Comparison of ENCODE assay signal across 18 cellular contexts in genomic region chr5:150570333-150570732, GRCh38.
A peak's percentile ranks its signal among the peaks of the same experiment; 100 is the strongest.
DNase-seq lines count a peak whose midpoint lies in the region; ATAC-seq and TF ChIP-seq lines count a peak whose summit lies in the region.
"Had no signal": no experiment of that assay in that cellular context is flagged by ENCODE, and none has a peak within 500 bp of the region (broad histone marks: within the 10 kb centered on the region; RNA-seq: fewer than 3 reads in every experiment).

No MANE protein-coding gene starts in this region.

- DNase-seq in natural killer cell treated with Interleukin-12 subunit alpha and Interleukin-12 subunit beta and Interleukin-15 and Interleukin-18, amount 100 ng/mL, for 72 hours (ENCODE audit: low spot score) = peak; percentile 25
- DNase-seq in natural killer cell = no peak
- DNase-seq in endodermal cell = peak; percentile 32
- DNase-seq in neuronal stem cell (ENCODE audit: low spot score) = no peak
- DNase-seq in NCI-H1048 (lab: John Stamatoyannopoulos, UW) = no peak
- no peak for DNase-seq in foreskin melanocyte
- no peak for DNase-seq in CD8-positive, alpha-beta memory T cell
- DNase-seq: CD4-positive, CD25-positive, alpha-beta regulatory T cell; NCI-H1092; NCI-H1417 treated with DMSO at 0.1 percent for 48 hours; NCI-H1694 treated with DMSO at 0.1 percent for 48 hours; NCI-H2081; NCI-H226; NCI-H524 treated with DMSO at 0.1 percent for 48 hours; NCI-H774 had no signal

- H3K4me3 Mint-ChIP-seq in natural killer cell treated with Interleukin-12 subunit alpha and Interleukin-12 subunit beta and Interleukin-15 and Interleukin-18, amount 100 ng/mL, for 72 hours = no peak overlapping the region
- H3K4me3 Mint-ChIP-seq in natural killer cell (no peak overlapping the region), endodermal cell (no peak overlapping the region)
- no peak overlapping the region for H3K4me3 Mint-ChIP-seq in CD8-positive, alpha-beta memory T cell
- H3K4me3 Mint-ChIP-seq: CD4-positive, CD25-positive, alpha-beta regulatory T cell had no signal

- no peak overlapping the region for H3K23ac ChIP-seq in neuronal stem cell (ENCODE audit: low read depth, low read length, poor library complexity)

- H2BK5ac ChIP-seq in neuronal stem cell (ENCODE audit: low read length) = no peak overlapping the region

- H4K91ac ChIP-seq in neuronal stem cell (ENCODE audit: low read depth, low read length, poor library complexity) = peak overlapping the region; percentile 59

- no peak overlapping the region for H3K27ac Mint-ChIP-seq in natural killer cell treated with Interleukin-12 subunit alpha and Interleukin-12 subunit beta and Interleukin-15 and Interleukin-18, amount 100 ng/mL, for 72 hours
- no peak overlapping the region for H3K27ac Mint-ChIP-seq in natural killer cell
- H3K27ac Mint-ChIP-seq in endodermal cell = no peak overlapping the region
- H3K27ac Mint-ChIP-seq in CD8-positive, alpha-beta memory T cell = peak overlapping the region in 1 of 8 donors; percentile 77
- H3K27ac Mint-ChIP-seq: CD4-positive, CD25-positive, alpha-beta regulatory T cell had no signal

- no peak overlapping the region for H3K14ac ChIP-seq in neuronal stem cell (ENCODE audit: low read length)

- no peaks in the 10 kb centered on the region for H3K27me3 ChIP-seq in endodermal cell (ENCODE audit: control insufficient read depth, insufficient read depth, low read length, poor library complexity, severe bottlenecking)
- H3K27me3 ChIP-seq in neuronal stem cell (ENCODE audit: control insufficient read depth in 3 of 3, insufficient read depth in 3 of 3, low read depth in 1 of 3, low read length in 3 of 3) = peaks cover 0 to 5% (median 0%) of the 10 kb centered on the region in 3 experiments
- no peaks in the 10 kb centered on the region for H3K27me3 ChIP-seq in CD8-positive, alpha-beta memory T cell (ENCODE audit: insufficient read depth, low read length, poor library complexity, severe bottlenecking)
- H3K27me3 ChIP-seq: BLaER1, SJSA1 had no signal

- H3K4me1 ChIP-seq in endodermal cell (ENCODE audit: control insufficient read depth, insufficient read depth, low read length) (no peaks in the 10 kb centered on the region), neuronal stem cell (ENCODE audit: control insufficient read depth in 2 of 2, insufficient read depth in 1 of 2, low read depth in 1 of 2, low read length in 2 of 2) (peaks cover 0 to 1% of the 10 kb centered on the region in 2 donors)
- H3K4me1 ChIP-seq in CD8-positive, alpha-beta memory T cell (ENCODE audit: insufficient read depth, low read length) = no peaks in the 10 kb centered on the region
- H3K4me1 ChIP-seq: BLaER1 had no signal

- H3K4me3 ChIP-seq in endodermal cell (ENCODE audit: low read length) (no peak overlapping the region), neuronal stem cell (ENCODE audit: low read length in 2 of 2) (no peak overlapping the region)
- no peak overlapping the region for H3K4me3 ChIP-seq in CD8-positive, alpha-beta memory T cell (ENCODE audit: low read length)
- H3K4me3 ChIP-seq: BLaER1, SJSA1 had no signal

- POLR2A ChIA-PET in CD8-positive, alpha-beta memory T cell (lab: Charles Lee) = no interaction called here

- H3K36me3 Mint-ChIP-seq in natural killer cell treated with Interleukin-12 subunit alpha and Interleukin-12 subunit beta and Interleukin-15 and Interleukin-18, amount 100 ng/mL, for 72 hours = no peaks in the 10 kb centered on the region
- no peaks in the 10 kb centered on the region for H3K36me3 Mint-ChIP-seq in natural killer cell
- H3K36me3 Mint-ChIP-seq in endodermal cell (ENCODE audit: low read depth) = no peaks in the 10 kb centered on the region
- H3K36me3 Mint-ChIP-seq in CD8-positive, alpha-beta memory T cell = no peaks in the 10 kb centered on the region
- H3K36me3 Mint-ChIP-seq: CD4-positive, CD25-positive, alpha-beta regulatory T cell had no signal

- H3K9me3 ChIP-seq in endodermal cell (ENCODE audit: control insufficient read depth, low read length) (no peaks in the 10 kb centered on the region), neuronal stem cell (replicated peaks in 1 of 2; ENCODE audit: control insufficient read depth in 2 of 2, insufficient read depth in 1 of 2, low read depth in 1 of 2, low read length in 2 of 2) (no peaks in the 10 kb centered on the region)
- H3K9me3 ChIP-seq in CD8-positive, alpha-beta memory T cell (ENCODE audit: low read length) = no peaks in the 10 kb centered on the region
- H3K9me3 ChIP-seq: BLaER1, SJSA1 had no signal

- H3K27ac ChIP-seq in endodermal cell (ENCODE audit: low read depth, low read length) (no peak overlapping the region), neuronal stem cell (replicated peaks; ENCODE audit: low read length) (no peak overlapping the region)
- no peak overlapping the region for H3K27ac ChIP-seq in CD8-positive, alpha-beta memory T cell (ENCODE audit: low read depth, low read length)
- H3K27ac ChIP-seq: BLaER1, HL-60, SJSA1 had no signal

- 63 to 86% methylated on average over 1 to 7 of the region's 7 CpGs for WGBS in endodermal cell (ENCODE audit: insufficient coverage in 1 of 2, insufficient read length in 1 of 2), 2 experiments
- WGBS in neuronal stem cell (ENCODE audit: extremely low coverage in 2 of 2, insufficient read length in 2 of 2, insufficient replicate concordance in 1 of 2), 2 donors = no CpG with 5 or more reads among the region's 7 CpGs

- H2AK5ac ChIP-seq in neuronal stem cell (ENCODE audit: low read depth, low read length) = peak overlapping the region; percentile 41

- intact Hi-C loops in natural killer cell (cut with micrococcal nuclease) = no loop called here

- no peak overlapping the region for H2BK120ac ChIP-seq in neuronal stem cell (ENCODE audit: low read depth, low read length)

- no peaks in the 10 kb centered on the region for H3K9me3 Mint-ChIP-seq in natural killer cell treated with Interleukin-12 subunit alpha and Interleukin-12 subunit beta and Interleukin-15 and Interleukin-18, amount 100 ng/mL, for 72 hours
- H3K9me3 Mint-ChIP-seq in natural killer cell (no peaks in the 10 kb centered on the region), endodermal cell (no peaks in the 10 kb centered on the region)
- no peaks in the 10 kb centered on the region for H3K9me3 Mint-ChIP-seq in CD8-positive, alpha-beta memory T cell

- no peak overlapping the region for H3K4ac ChIP-seq in neuronal stem cell (ENCODE audit: low read length)

- H3K27me3 Mint-ChIP-seq in natural killer cell treated with Interleukin-12 subunit alpha and Interleukin-12 subunit beta and Interleukin-15 and Interleukin-18, amount 100 ng/mL, for 72 hours = no peaks in the 10 kb centered on the region
- no peaks in the 10 kb centered on the region for H3K27me3 Mint-ChIP-seq in natural killer cell (ENCODE audit: low read depth in 2 of 2)
- no peaks in the 10 kb centered on the region for H3K27me3 Mint-ChIP-seq in endodermal cell (ENCODE audit: insufficient read depth)
- peaks cover 0 to 3% of the 10 kb centered on the region in 2 donors for H3K27me3 Mint-ChIP-seq in CD8-positive, alpha-beta memory T cell

- H3K36me3 ChIP-seq in endodermal cell (ENCODE audit: control insufficient read depth, insufficient read depth, low read length) (no peaks in the 10 kb centered on the region), neuronal stem cell (replicated peaks in 1 of 2; ENCODE audit: control insufficient read depth in 2 of 2, insufficient read depth in 2 of 2, low read length in 2 of 2) (no peaks in the 10 kb centered on the region)
- no peaks in the 10 kb centered on the region for H3K36me3 ChIP-seq in CD8-positive, alpha-beta memory T cell (ENCODE audit: insufficient read depth, low read length)
- H3K36me3 ChIP-seq: BLaER1, SJSA1 had no signal

- ATAC-seq in natural killer cell treated with Interleukin-12 subunit alpha and Interleukin-12 subunit beta and Interleukin-15 and Interleukin-18, amount 100 ng/mL, for 72 hours = no peak
- ATAC-seq in natural killer cell = no peak

- H3K4me1 Mint-ChIP-seq in natural killer cell treated with Interleukin-12 subunit alpha and Interleukin-12 subunit beta and Interleukin-15 and Interleukin-18, amount 100 ng/mL, for 72 hours (ENCODE audit: low read depth in 2 of 2) = no peaks in the 10 kb centered on the region
- no peaks in the 10 kb centered on the region for H3K4me1 Mint-ChIP-seq in natural killer cell
- H3K4me1 Mint-ChIP-seq in endodermal cell = no peaks in the 10 kb centered on the region
- H3K4me1 Mint-ChIP-seq in CD8-positive, alpha-beta memory T cell = no peaks in the 10 kb centered on the region
- H3K4me1 Mint-ChIP-seq: CD4-positive, CD25-positive, alpha-beta regulatory T cell had no signal

- no peak overlapping the region for H4K8ac ChIP-seq in neuronal stem cell (ENCODE audit: low read depth, low read length)

- peak overlapping the region; percentile 27 for H2BK15ac ChIP-seq in neuronal stem cell (ENCODE audit: low read length)

- H3K4me2 ChIP-seq in neuronal stem cell (ENCODE audit: insufficient read depth, low read length, poor library complexity, severe bottlenecking) = no peak overlapping the region
- H3K4me2 ChIP-seq: BLaER1 had no signal

- peak overlapping the region; percentile 53 for H3K18ac ChIP-seq in neuronal stem cell (ENCODE audit: low read length)

- no peak overlapping the region for H3K9ac ChIP-seq in endodermal cell (ENCODE audit: extremely low read depth, low read length, poor library complexity, severe bottlenecking)
- H3K9ac ChIP-seq in neuronal stem cell (ENCODE audit: low read depth, low read length, poor library complexity) = no peak overlapping the region
- H3K9ac ChIP-seq: BLaER1 had no signal

- H2AFZ ChIP-seq in neuronal stem cell (ENCODE audit: low read length) = no peak overlapping the region

- TF ChIP-seq CTCF in natural killer cell (IDR thresholded peaks at IDR 0.05) (no peak), endodermal cell (conservative IDR thresholded peaks at IDR 0.05) (no peak)

- H2BK12ac ChIP-seq in neuronal stem cell (ENCODE audit: low read length) = peak overlapping the region; percentile 30

- H3K79me1 ChIP-seq in neuronal stem cell (ENCODE audit: low read depth, low read length) = peaks cover 1% of the 10 kb centered on the region

- CTCF ChIA-PET in CD8-positive, alpha-beta memory T cell (lab: Charles Lee) = interaction anchor here (1.1 kb wide), 1 partner anchor 9 kb away, joined by 3 read pairs; no protein-coding TSS in a partner anchor

Comparison
In these comparisons a context has a peak if more than half of its experiments do, and no peak if none do; other contexts are left out.
1. DNase-seq: peak in natural killer cell treated with Interleukin-12 subunit alpha and Interleukin-12 subunit beta and Interleukin-15 and Interleukin-18, amount 100 ng/mL, for 72 hours (single experiment) and endodermal cell (single experiment); none in natural killer cell (single experiment), neuronal stem cell (single experiment), NCI-H1048 (single experiment), foreskin melanocyte (single experiment) and CD8-positive, alpha-beta memory T cell (0 of 5).